In the genomic region with DNA sequence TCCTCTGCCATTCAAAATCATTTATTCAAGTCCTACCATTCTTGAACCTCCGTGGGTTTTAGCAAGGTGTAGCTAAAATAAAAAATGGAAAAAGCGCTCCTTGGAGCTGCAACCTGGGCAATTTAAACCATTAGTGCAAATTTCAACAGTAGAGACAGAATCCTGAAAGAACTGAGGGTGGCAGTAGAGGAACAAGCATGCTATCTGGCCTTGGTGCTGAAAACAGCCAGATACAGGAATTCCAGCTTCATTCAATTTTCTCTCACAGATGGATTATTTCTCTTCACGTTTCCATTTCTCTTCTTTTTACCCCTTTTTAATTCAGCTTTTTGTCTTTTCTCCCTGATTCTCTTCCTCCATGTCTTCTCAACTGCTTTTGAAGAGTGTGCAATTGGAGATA, we compare ENCODE assay signal across 10 cellular contexts.
DNase-seq lines count a peak whose midpoint lies in the region; ATAC-seq, FAIRE-seq and TF ChIP-seq lines count a peak whose summit lies in the region.
"Had no signal": no experiment of that assay in that cellular context is flagged by ENCODE, and none has a peak within 500 bp of the region (broad histone marks: within the 10 kb centered on the region; RNA-seq: fewer than 3 reads in every experiment).

No MANE protein-coding gene starts in this region.

- no peaks in the 10 kb centered on the region for H3K79me1 ChIP-seq in mesenchymal stem cell (replicated peaks; ENCODE audit: low read length, poor library complexity, severe bottlenecking)

- no peaks in the 10 kb centered on the region for H3K9me3 Mint-ChIP-seq in CD4-positive, alpha-beta T cell
- H3K9me3 Mint-ChIP-seq in activated T-cell treated with anti-CD3 and anti-CD28 coated beads, Interleukin-2, amount 50 U/mL, for 72 hours = peaks cover 0 to 1% of the 10 kb centered on the region in 2 donors
- H3K9me3 Mint-ChIP-seq in T-helper 2 cell treated with Interferon-gamma antibody and Interleukin-4, amounts not matched to agents 5 μg/mL and 100 μg/mL, for 36 hours = peaks cover 3% of the 10 kb centered on the region

- no peak overlapping the region for H3K27ac ChIP-seq in CD4-positive, alpha-beta T cell (ENCODE audit: low read depth, low read length)
- no peak overlapping the region for H3K27ac ChIP-seq in brain microvascular endothelial cell
- no peak overlapping the region for H3K27ac ChIP-seq in mesenchymal stem cell (ENCODE audit: low read length, poor library complexity, severe bottlenecking)

- TF ChIP-seq POLR2A in H54 (IDR thresholded peaks at IDR 0.05; ENCODE audit: low read depth, low read length) = no peak

- POLR2A ChIA-PET in CD4-positive, alpha-beta T cell (lab: Charles Lee) = interaction anchor here (0.6 to 1.1 kb wide), 2 partner anchors 84 to 202 kb away, joined by 3 to 4 read pairs; no protein-coding TSS in a partner anchor

- H3K36me3 Mint-ChIP-seq in CD4-positive, alpha-beta T cell (ENCODE audit: low read depth) = no peaks in the 10 kb centered on the region
- peaks cover 3 to 5% of the 10 kb centered on the region in 2 donors for H3K36me3 Mint-ChIP-seq in activated T-cell treated with anti-CD3 and anti-CD28 coated beads, Interleukin-2, amount 50 U/mL, for 72 hours (ENCODE audit: insufficient read depth in 2 of 2)
- no peaks in the 10 kb centered on the region for H3K36me3 Mint-ChIP-seq in T-helper 2 cell treated with Interferon-gamma antibody and Interleukin-4, amounts not matched to agents 5 μg/mL and 100 μg/mL, for 36 hours (ENCODE audit: low read depth)

- no peaks in the 10 kb centered on the region for H3K36me3 ChIP-seq in brain microvascular endothelial cell (replicated peaks)
- H3K36me3 ChIP-seq in mesenchymal stem cell (ENCODE audit: control insufficient read depth in 1 of 2, insufficient read depth in 2 of 2, low read depth in 1 of 2, low read length in 2 of 2) = no peaks in the 10 kb centered on the region

- 31% methylated on average over 3 of the region's 3 CpGs for WGBS in mesenchymal stem cell

- H3K4me2 ChIP-seq in mesenchymal stem cell (ENCODE audit: low read length, poor library complexity, severe bottlenecking) = no peak overlapping the region

- no peak overlapping the region for H2AK5ac ChIP-seq in mesenchymal stem cell (ENCODE audit: low read length, severe bottlenecking)

- H2BK12ac ChIP-seq in mesenchymal stem cell (ENCODE audit: low read length in 2 of 2) = no peak overlapping the region

- no peaks in the 10 kb centered on the region for H3K4me1 Mint-ChIP-seq in CD4-positive, alpha-beta T cell (ENCODE audit: low read depth)
- H3K4me1 Mint-ChIP-seq in activated T-cell treated with anti-CD3 and anti-CD28 coated beads, Interleukin-2, amount 50 U/mL, for 72 hours (ENCODE audit: low read depth) = peaks cover 34% of the 10 kb centered on the region
- peaks cover 14% of the 10 kb centered on the region for H3K4me1 Mint-ChIP-seq in T-helper 2 cell treated with Interferon-gamma antibody and Interleukin-4, amounts not matched to agents 5 μg/mL and 100 μg/mL, for 36 hours (ENCODE audit: low read depth)

- H2BK5ac ChIP-seq in mesenchymal stem cell (ENCODE audit: low read depth, low read length, poor library complexity, severe bottlenecking) = no peak overlapping the region

- H3K9ac ChIP-seq in mesenchymal stem cell (ENCODE audit: low read length) = no peak overlapping the region

- H3K4me1 ChIP-seq in mesenchymal stem cell (ENCODE audit: control insufficient read depth, insufficient read depth, low read depth, low read length) = no peaks in the 10 kb centered on the region

- no peak overlapping the region for H4K8ac ChIP-seq in mesenchymal stem cell (ENCODE audit: low read length)

- no peak overlapping the region for H4K91ac ChIP-seq in mesenchymal stem cell (ENCODE audit: low read length)

- H2BK15ac ChIP-seq in mesenchymal stem cell (ENCODE audit: low read depth, poor library complexity, severe bottlenecking) = no peak overlapping the region

- no peak overlapping the region for H3K23ac ChIP-seq in mesenchymal stem cell (ENCODE audit: low read length in 2 of 2)

- peak; percentile 69 for TF ChIP-seq CTCF in CD4-positive, alpha-beta T cell (IDR thresholded peaks at IDR 0.05)
- peak; percentile 70 for TF ChIP-seq CTCF in brain microvascular endothelial cell (IDR thresholded peaks at IDR 0.05; ENCODE audit: low read depth, low read length, missing control alignments)

- no peak overlapping the region for H3K4me3 Mint-ChIP-seq in CD4-positive, alpha-beta T cell
- H3K4me3 Mint-ChIP-seq in activated T-cell treated with anti-CD3 and anti-CD28 coated beads, Interleukin-2, amount 50 U/mL, for 72 hours = no peak overlapping the region
- H3K4me3 Mint-ChIP-seq in T-helper 2 cell treated with Interferon-gamma antibody and Interleukin-4, amounts not matched to agents 5 μg/mL and 100 μg/mL, for 36 hours = no peak overlapping the region

- DNase-seq in CD4-positive, alpha-beta T cell = no peak
- DNase-seq in LHCN-M2 (ENCODE audit: low read depth) (peak; percentile 22), brain microvascular endothelial cell (peak; percentile 15), mesenchymal stem cell (peak; percentile 35), H54 (ENCODE audit: insufficient read length, low spot score) (no peak)
- DNase-seq in activated CD4-positive, alpha-beta T cell treated with anti-CD3 and anti-CD28 coated beads, Interleukin-2, amount 50 U/mL, for 48 hours = no peak
- DNase-seq in activated T-cell treated with anti-CD3 and anti-CD28 coated beads, Interleukin-2, amount 50 U/mL, for 72 hours = no peak
- DNase-seq in T-helper 2 cell treated with Interferon-gamma antibody and Interleukin-4, amounts not matched to agents 5 μg/mL and 100 μg/mL, for 36 hours (ENCODE audit: low spot score) = no peak
- DNase-seq: stimulated activated CD8-positive, alpha-beta memory T cell treated with anti-CD3 and anti-CD28 coated beads, Interleukin-4, amount 100 ng/mL, for 48 hours had no signal

- no peak overlapping the region for H2AFZ ChIP-seq in mesenchymal stem cell (ENCODE audit: low read depth, low read length)

- H3K4me3 ChIP-seq in brain microvascular endothelial cell (ENCODE audit: low read depth, low read length) = no peak overlapping the region
- H3K4me3 ChIP-seq in mesenchymal stem cell (ENCODE audit: insufficient read depth in 1 of 2, low read depth in 1 of 2, low read length in 2 of 2) = no peak overlapping the region

- no peak overlapping the region for H3K27ac Mint-ChIP-seq in CD4-positive, alpha-beta T cell
- no peak overlapping the region for H3K27ac Mint-ChIP-seq in activated T-cell treated with anti-CD3 and anti-CD28 coated beads, Interleukin-2, amount 50 U/mL, for 72 hours
- H3K27ac Mint-ChIP-seq in T-helper 2 cell treated with Interferon-gamma antibody and Interleukin-4, amounts not matched to agents 5 μg/mL and 100 μg/mL, for 36 hours = no peak overlapping the region

- H3K27me3 Mint-ChIP-seq in CD4-positive, alpha-beta T cell = peaks cover 50% of the 10 kb centered on the region
- peaks cover 12% of the 10 kb centered on the region for H3K27me3 Mint-ChIP-seq in activated T-cell treated with anti-CD3 and anti-CD28 coated beads, Interleukin-2, amount 50 U/mL, for 72 hours (ENCODE audit: low read depth)
- peaks cover 9% of the 10 kb centered on the region for H3K27me3 Mint-ChIP-seq in T-helper 2 cell treated with Interferon-gamma antibody and Interleukin-4, amounts not matched to agents 5 μg/mL and 100 μg/mL, for 36 hours (ENCODE audit: low read depth)

- FAIRE-seq in H54 (lab: Jason Lieb, UNC) = no peak
- FAIRE-seq: HTR-8/SVneo had no signal

- no peak overlapping the region for H3K18ac ChIP-seq in mesenchymal stem cell (ENCODE audit: low read depth in 1 of 2, low read length in 2 of 2)

- intact Hi-C loops in CD4-positive, alpha-beta T cell (cut with DNase I, micrococcal nuclease) = loop anchor here (1.0 to 5.0 kb wide), 5 partner anchors 140 to 676 kb away; no protein-coding TSS in a partner anchor

- no peak overlapping the region for H2BK120ac ChIP-seq in mesenchymal stem cell (ENCODE audit: low read depth, low read length)

- no peak overlapping the region for H3K4ac ChIP-seq in mesenchymal stem cell (ENCODE audit: low read depth in 1 of 2, low read length in 2 of 2)

- CTCF ChIA-PET in CD4-positive, alpha-beta T cell (lab: Charles Lee) = interaction anchor here (0.9 to 1.5 kb wide), 3 partner anchors 19 to 202 kb away, joined by 3 to 6 read pairs (median 4); no protein-coding TSS in a partner anchor

- in situ Hi-C loops in brain microvascular endothelial cell (cut with HindIII; ENCODE audit: low pct_ligation_motif_present, low sequenced_read_pairs) = no loop called here

- peaks cover 8% of the 10 kb centered on the region for H3K27me3 ChIP-seq in CD4-positive, alpha-beta T cell (ENCODE audit: control insufficient read depth, insufficient read depth, low read length)
- H3K27me3 ChIP-seq in brain microvascular endothelial cell (replicated peaks) (no peaks in the 10 kb centered on the region), mesenchymal stem cell (ENCODE audit: control insufficient read depth in 1 of 2, insufficient read depth in 1 of 2, low read length in 2 of 2) (peaks cover 0 to 4% of the 10 kb centered on the region in 2 experiments)

- no peak for ATAC-seq in CD4-positive, alpha-beta T cell (ENCODE audit: poor library complexity)
- no peak for ATAC-seq in activated T-cell treated with anti-CD3 and anti-CD28 coated beads, Interleukin-2, amount 50 U/mL, for 72 hours (replicated peaks in 1 of 2)

- H3K14ac ChIP-seq in mesenchymal stem cell (ENCODE audit: low read length in 2 of 2) = no peak overlapping the region

- H3K9me3 ChIP-seq in CD4-positive, alpha-beta T cell (ENCODE audit: control insufficient read depth, low read length) = no peaks in the 10 kb centered on the region
- no peaks in the 10 kb centered on the region for H3K9me3 ChIP-seq in mesenchymal stem cell (ENCODE audit: control insufficient read depth, low read length)

Comparison
In these comparisons a context has a peak if more than half of its experiments do, and no peak if none do; other contexts are left out.
1. DNase-seq: peak in LHCN-M2 (single experiment), brain microvascular endothelial cell (single experiment) and mesenchymal stem cell (single experiment); none in CD4-positive, alpha-beta T cell (0 of 10), activated CD4-positive, alpha-beta T cell treated with anti-CD3 and anti-CD28 coated beads, Interleukin-2, amount 50 U/mL, for 48 hours (0 of 2), H54 (single experiment), activated T-cell treated with anti-CD3 and anti-CD28 coated beads, Interleukin-2, amount 50 U/mL, for 72 hours (0 of 2) and T-helper 2 cell treated with Interferon-gamma antibody and Interleukin-4, amounts not matched to agents 5 μg/mL and 100 μg/mL, for 36 hours (single experiment).